In the genomic region with DNA sequence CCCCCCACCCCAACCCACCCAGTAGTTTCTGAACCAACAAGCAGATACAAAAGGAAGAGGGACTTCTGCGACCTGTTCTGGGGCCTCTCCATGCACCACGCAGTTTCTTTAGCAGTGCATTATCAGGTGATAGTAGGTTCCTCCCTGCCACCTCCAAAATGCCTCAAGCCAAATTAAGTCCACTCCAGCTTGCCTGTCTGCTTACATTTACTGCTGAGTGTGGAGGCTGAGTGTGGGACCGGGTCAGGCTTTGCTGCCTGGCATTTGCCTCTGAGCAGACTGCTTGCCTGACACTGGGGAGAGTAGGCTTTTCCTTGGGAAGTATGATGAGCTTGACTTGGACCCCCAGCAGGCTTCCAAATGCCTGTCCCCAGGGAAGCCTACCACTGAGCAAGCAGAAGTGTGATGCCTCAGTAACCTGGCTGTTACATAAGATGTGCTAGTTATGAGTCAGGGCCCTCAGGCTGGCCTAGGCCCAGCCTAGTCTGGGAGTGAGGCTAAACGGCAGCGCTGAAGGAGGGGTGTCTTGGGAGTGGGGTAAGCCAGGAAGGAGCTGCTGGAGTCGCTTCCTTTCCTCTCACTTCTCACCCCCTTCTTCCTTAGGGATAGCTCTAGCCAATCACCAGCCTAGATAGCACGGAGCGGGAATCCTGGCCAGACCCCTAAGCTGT, we compare ENCODE assay signal across 12 cellular contexts. TPM values are rescaled to one million over a fixed set of nuclear protein-coding genes. Genes with fewer than 3 reads are reported as not detected.
DNase-seq lines count a peak whose midpoint lies in the region; ATAC-seq and TF ChIP-seq lines count a peak whose summit lies in the region.
"Had no signal": no experiment of that assay in that cellular context is flagged by ENCODE, and none has a peak within 500 bp of the region (broad histone marks: within the 10 kb centered on the region; RNA-seq: fewer than 3 reads in every experiment).

No MANE protein-coding gene starts in this region.

- no peaks in the 10 kb centered on the region for H3K36me3 ChIP-seq in lung (ENCODE audit: control insufficient read depth in 2 of 2, insufficient read depth in 2 of 2, low read length in 2 of 2)
- H3K36me3 ChIP-seq: SJSA1 had no signal

- H3K27ac Mint-ChIP-seq in activated naive CD4-positive, alpha-beta T cell treated with anti-CD3 and anti-CD28 coated beads, Interleukin-2, amount 10 ng/mL, durations not matched to agents 7 days and 5 days = no peak overlapping the region
- H3K27ac Mint-ChIP-seq: type B pancreatic cell had no signal

- CTCF ChIA-PET in activated naive CD4-positive, alpha-beta T cell treated with anti-CD3 and anti-CD28 coated beads, Interleukin-2, amount 10 ng/mL, durations not matched to agents 7 days and 5 days (lab: Charles Lee) = interaction anchor here (1.2 to 2.1 kb wide), 2 partner anchors 9 to 94 kb away, joined by 4 to 5 read pairs; partner anchors contain the start of gene TSC22D3

- H3K9me3 ChIP-seq in lung (ENCODE audit: control insufficient read depth in 2 of 2, insufficient read depth in 1 of 2, low read length in 1 of 2) = no peaks in the 10 kb centered on the region
- H3K9me3 ChIP-seq: SJSA1 had no signal

- DNase-seq in AG10803 (ENCODE audit: low read depth) (peak; percentile 12), cerebellar cortex (ENCODE audit: low spot score) (peak; percentile 23), lung (ENCODE audit: low spot score) (no peak), SHP77 (lab: John Stamatoyannopoulos, UW) (no peak), NCI-H1436 treated with DMSO at 0.1 percent for 48 hours (lab: John Stamatoyannopoulos, UW) (no peak), activated T-cell treated with anti-CD3 and anti-CD28 coated beads for 4 hours (no peak)
- no peak for DNase-seq in activated naive CD4-positive, alpha-beta T cell treated with anti-CD3 and anti-CD28 coated beads, Interleukin-2, amount 10 ng/mL, durations not matched to agents 7 days and 5 days
- DNase-seq: NCI-H1092 had no signal

- H3K4me3 Mint-ChIP-seq in activated naive CD4-positive, alpha-beta T cell treated with anti-CD3 and anti-CD28 coated beads, Interleukin-2, amount 10 ng/mL, durations not matched to agents 7 days and 5 days = no peak overlapping the region
- H3K4me3 Mint-ChIP-seq: type B pancreatic cell had no signal

- H3K27me3 Mint-ChIP-seq in activated naive CD4-positive, alpha-beta T cell treated with anti-CD3 and anti-CD28 coated beads, Interleukin-2, amount 10 ng/mL, durations not matched to agents 7 days and 5 days = no peaks in the 10 kb centered on the region

- TF ChIP-seq CTCF in AG10803 (conservative IDR thresholded peaks at IDR 0.05; ENCODE audit: low read length) (no peak), lung (IDR thresholded peaks at IDR 0.05; ENCODE audit: control extremely low read depth, extremely low read depth) (no peak)

- H3K4me1 Mint-ChIP-seq in activated naive CD4-positive, alpha-beta T cell treated with anti-CD3 and anti-CD28 coated beads, Interleukin-2, amount 10 ng/mL, durations not matched to agents 7 days and 5 days = no peaks in the 10 kb centered on the region

- 69 to 97% methylated on average over 8 of the region's 8 CpGs for WGBS in lung, 2 donors

- H3K4me1 ChIP-seq in lung (ENCODE audit: control insufficient read depth in 2 of 2, insufficient read depth in 2 of 2, low read length in 2 of 2) = peaks cover 1 to 4% of the 10 kb centered on the region in 2 donors
- H3K4me1 ChIP-seq: SJSA1 had no signal

- H3K36me3 Mint-ChIP-seq in activated naive CD4-positive, alpha-beta T cell treated with anti-CD3 and anti-CD28 coated beads, Interleukin-2, amount 10 ng/mL, durations not matched to agents 7 days and 5 days = no peaks in the 10 kb centered on the region
- H3K36me3 Mint-ChIP-seq: type B pancreatic cell had no signal

- H3K27me3 ChIP-seq in lung (ENCODE audit: control insufficient read depth, insufficient read depth) = no peaks in the 10 kb centered on the region
- H3K27me3 ChIP-seq: SJSA1 had no signal

- ATAC-seq in HG03354 (IDR thresholded peaks at IDR 0.05; ENCODE audit: poor library complexity, severe bottlenecking, unreplicated experiment) (peak; percentile 51), lung (ENCODE audit: insufficient read depth, low FRiP score) (peak; percentile 54)

- no peak overlapping the region for H3K4me3 ChIP-seq in AG10803 (ENCODE audit: low read length)
- no peak overlapping the region for H3K4me3 ChIP-seq in lung
- H3K4me3 ChIP-seq: SJSA1 had no signal

- H3K9me3 Mint-ChIP-seq in activated naive CD4-positive, alpha-beta T cell treated with anti-CD3 and anti-CD28 coated beads, Interleukin-2, amount 10 ng/mL, durations not matched to agents 7 days and 5 days = no peaks in the 10 kb centered on the region
- H3K9me3 Mint-ChIP-seq: type B pancreatic cell had no signal

- no peak overlapping the region for H3K27ac ChIP-seq in lung (ENCODE audit: low read depth in 1 of 2, low read length in 1 of 2)
- H3K27ac ChIP-seq: C4-2B, SJSA1 had no signal

RNA-seq across cellular contexts. Expression of gene TSC22D3, which starts 9.0 kb away (rescaled TPM):
- 100 to 1,000 TPM; 299 to 308 TPM for total RNA-seq in lung
- polyA plus RNA-seq in lung = 100 to 1,000 TPM; 117 to 447 TPM

RNA-seq across cellular contexts. Expression of gene NCBP2L, which starts 10.9 kb away (rescaled TPM):
- under 1 TPM; 0.11 to 0.12 TPM for total RNA-seq in lung
- under 1 TPM; 0.03 to 0.08 TPM for polyA plus RNA-seq in lung
- total RNA-seq: SJSA1 had no signal

RNA-seq across cellular contexts. Expression of gene MID2, which starts 59.1 kb away (rescaled TPM):
- 10 to 100 TPM; 15.6 to 44.1 TPM for total RNA-seq in lung
- polyA plus RNA-seq in lung = 1 to 10 TPM; 2.4 to 5.2 TPM

Comparison
In these comparisons a context has a peak if more than half of its experiments do, and no peak if none do; other contexts are left out.
1. DNase-seq: peak in AG10803 (single experiment) and cerebellar cortex (single experiment); none in lung (single experiment), SHP77 (0 of 2), activated naive CD4-positive, alpha-beta T cell treated with anti-CD3 and anti-CD28 coated beads, Interleukin-2, amount 10 ng/mL, durations not matched to agents 7 days and 5 days (single experiment), NCI-H1436 treated with DMSO at 0.1 percent for 48 hours (single experiment) and activated T-cell treated with anti-CD3 and anti-CD28 coated beads for 4 hours (single experiment).